Comparison of ENCODE assay signal across 25 cellular contexts in genomic region chr5:168411871-168412270, GRCh38.
"Had no signal": no experiment of that assay in that cellular context is flagged by ENCODE, and none has a peak within 500 bp of the region (broad histone marks: within the 10 kb centered on the region; RNA-seq: fewer than 3 reads in every experiment).

No MANE protein-coding gene starts in this region.

- H3K27ac Mint-ChIP-seq: endodermal cell; naive B cell; nephron; stimulated activated memory B cell treated with anti-CD40 and anti-IgM and Interleukin-4, amounts not matched to agents 10 μg/mL and 1 μg/mL and 100 μg/mL, for 72 hours; stimulated activated naive CD8-positive, alpha-beta T cell treated with anti-CD3 and anti-CD28 coated beads, Interleukin-15, Interleukin-2, amounts not matched to agents 100 ng/mL and 50 ng/mL, for 24 hours had no signal

- H3K36me3 ChIP-seq: colonic mucosa, spleen, tibial nerve had no signal

- H3K79me2 ChIP-seq: hepatocyte, parathyroid adenoma had no signal

- H3K36me3 Mint-ChIP-seq: naive B cell; stimulated activated memory B cell treated with anti-CD40 and anti-IgM and Interleukin-4, amounts not matched to agents 10 μg/mL and 1 μg/mL and 100 μg/mL, for 72 hours had no signal

- H3K4me2 ChIP-seq: hepatocyte had no signal

- H3K4me3 Mint-ChIP-seq: endodermal cell; naive B cell; nephron; stimulated activated memory B cell treated with anti-CD40 and anti-IgM and Interleukin-4, amounts not matched to agents 10 μg/mL and 1 μg/mL and 100 μg/mL, for 72 hours; stimulated activated naive CD8-positive, alpha-beta T cell treated with anti-CD3 and anti-CD28 coated beads, Interleukin-15, Interleukin-2, amounts not matched to agents 100 ng/mL and 50 ng/mL, for 24 hours had no signal

- DNase-seq: colonic mucosa; dermis blood vessel endothelial cell; endodermal cell; erythroblast; foreskin keratinocyte; kidney; left cardiac atrium; left ventricle myocardium superior; mesendoderm; naive B cell; psoas muscle; retina; right lobe of liver; stimulated activated CD4-positive, alpha-beta T cell treated with anti-CD3 and anti-CD28 coated beads, Interleukin-15, amount 100 ng/mL, for 24 hours; stimulated activated CD4-positive, alpha-beta T cell treated with anti-CD3 and anti-CD28 coated beads, Interleukin-1b, Interleukin-23, amount 100 ng/mL, for 48 hours; stimulated activated CD4-positive, alpha-beta T cell treated with anti-CD3 and anti-CD28 coated beads, Interleukin-4, amount 100 ng/mL, for 24 hours had no signal

- H3K9me3 ChIP-seq: colonic mucosa, psoas muscle, right lobe of liver, spleen, tibial nerve had no signal

- H3K4me3 ChIP-seq: colonic mucosa, hepatocyte, lung, psoas muscle, right lobe of liver, spleen, tibial nerve had no signal

- FAIRE-seq: endothelial cell of umbilical vein, kidney had no signal

- ATAC-seq: foreskin keratinocyte; psoas muscle; stimulated activated memory B cell treated with anti-CD40 and anti-IgM and Interleukin-4, amounts not matched to agents 10 μg/mL and 1 μg/mL and 100 μg/mL, for 72 hours had no signal

- H2AFZ ChIP-seq: hepatocyte, parathyroid adenoma had no signal

- H3K4me1 ChIP-seq: colonic mucosa, psoas muscle, right lobe of liver had no signal

- H3K9ac ChIP-seq: parathyroid adenoma had no signal

- H3K27me3 Mint-ChIP-seq: naive B cell; stimulated activated memory B cell treated with anti-CD40 and anti-IgM and Interleukin-4, amounts not matched to agents 10 μg/mL and 1 μg/mL and 100 μg/mL, for 72 hours had no signal

- H3K27me3 ChIP-seq: colonic mucosa, foreskin keratinocyte, hepatocyte, right lobe of liver, spleen, tibial nerve had no signal

- H3K4me1 Mint-ChIP-seq: endodermal cell; naive B cell; stimulated activated memory B cell treated with anti-CD40 and anti-IgM and Interleukin-4, amounts not matched to agents 10 μg/mL and 1 μg/mL and 100 μg/mL, for 72 hours had no signal

- H3K27ac ChIP-seq: colonic mucosa, foreskin keratinocyte, hepatocyte, parathyroid adenoma, psoas muscle, right lobe of liver, spleen, tibial nerve had no signal

- H3K9me3 Mint-ChIP-seq: endodermal cell; naive B cell; nephron; stimulated activated memory B cell treated with anti-CD40 and anti-IgM and Interleukin-4, amounts not matched to agents 10 μg/mL and 1 μg/mL and 100 μg/mL, for 72 hours; stimulated activated naive CD8-positive, alpha-beta T cell treated with anti-CD3 and anti-CD28 coated beads, Interleukin-15, Interleukin-2, amounts not matched to agents 100 ng/mL and 50 ng/mL, for 24 hours had no signal
